Comparison of ENCODE assay signal across 20 cellular contexts in the genomic region with DNA sequence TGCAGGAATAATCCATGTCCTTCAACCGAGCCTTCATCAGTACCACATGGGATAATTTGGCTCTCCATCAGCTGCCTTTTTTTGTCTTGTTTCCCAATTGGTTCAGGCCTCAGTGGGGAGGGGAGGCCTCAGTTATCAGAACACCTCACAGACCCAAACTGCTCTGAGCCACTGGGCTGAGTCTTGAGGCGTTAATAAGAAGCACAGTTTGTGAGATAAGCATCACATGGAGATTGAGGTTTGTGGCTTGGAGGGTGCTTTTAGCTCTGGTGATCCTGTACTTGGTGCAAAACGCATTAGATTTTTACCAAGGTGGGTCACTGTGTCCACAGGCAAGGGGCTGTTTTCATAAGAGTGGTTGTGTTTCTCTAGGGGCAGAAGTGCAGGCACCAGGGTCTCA.
DNase-seq lines count a peak whose midpoint lies in the region; ATAC-seq and TF ChIP-seq lines count a peak whose summit lies in the region.
"Had no signal": no experiment of that assay in that cellular context is flagged by ENCODE, and none has a peak within 500 bp of the region (broad histone marks: within the 10 kb centered on the region; RNA-seq: fewer than 3 reads in every experiment).

No MANE protein-coding gene starts in this region.

- no peak for DNase-seq in DND-41
- DNase-seq in SK-N-DZ (ENCODE audit: low spot score), result peak; percentile 9
- no peak for DNase-seq in glutamatergic neuron
- no peak for DNase-seq in NCI-H128 (lab: John Stamatoyannopoulos, UW; ENCODE audit: unreplicated experiment)
- no peak for DNase-seq in activated naive CD4-positive, alpha-beta T cell treated with anti-CD3 and anti-CD28 coated beads, Interleukin-2, amount 10 ng/mL, durations not matched to agents 7 days and 5 days
- no peak for DNase-seq in Ammon's horn (ENCODE audit: low spot score)
- DNase-seq: 8988T; C1 segment of cervical spinal cord; CD4-positive, CD25-positive, alpha-beta regulatory T cell; CD8-positive, alpha-beta memory T cell; COR-L47; DMS 273 treated with DMSO at 0.1 percent for 48 hours; DMS53; GDM1; GOT3; H9 had no signal

- no peaks in the 10 kb centered on the region for H3K9me3 ChIP-seq in DND-41 (ENCODE audit: insufficient read depth, low read length, severe bottlenecking)

- peaks cover 11% of the 10 kb centered on the region for H3K4me1 Mint-ChIP-seq in glutamatergic neuron (ENCODE audit: low read depth, unreplicated experiment)
- no peaks in the 10 kb centered on the region for H3K4me1 Mint-ChIP-seq in activated T-helper 17 cell treated with anti-CD3 and anti-CD28 coated beads, Interleukin-2, amount 50 U/mL, for 72 hours
- H3K4me1 Mint-ChIP-seq in activated naive CD4-positive, alpha-beta T cell treated with anti-CD3 and anti-CD28 coated beads, Interleukin-2, amount 10 ng/mL, durations not matched to agents 7 days and 5 days, result no peaks in the 10 kb centered on the region
- H3K4me1 Mint-ChIP-seq: B cell; CD4-positive, CD25-positive, alpha-beta regulatory T cell; CD8-positive, alpha-beta memory T cell; IgD-negative memory B cell had no signal

- no peak overlapping the region for H2AFZ ChIP-seq in DND-41 (ENCODE audit: low read depth, low read length)

- H3K9ac ChIP-seq in DND-41 (ENCODE audit: low read depth, low read length), result no peak overlapping the region

- TF ChIP-seq CTCF in DND-41 (IDR thresholded peaks at IDR 0.05; ENCODE audit: borderline replicate concordance, extremely low read depth, low read length, poor library complexity, severe bottlenecking) (no peak), glutamatergic neuron (IDR thresholded peaks at IDR 0.05; ENCODE audit: partially characterized antibody, unreplicated experiment) (no peak)

- no peak overlapping the region for H3K4me3 ChIP-seq in DND-41 (ENCODE audit: low read depth in 1 of 2, low read length in 2 of 2)

- H3K4me1 ChIP-seq in DND-41 (ENCODE audit: insufficient read depth, low read length), result no peaks in the 10 kb centered on the region

- H3K4me3 Mint-ChIP-seq in glutamatergic neuron (ENCODE audit: unreplicated experiment), result no peak overlapping the region
- no peak overlapping the region for H3K4me3 Mint-ChIP-seq in activated T-helper 17 cell treated with anti-CD3 and anti-CD28 coated beads, Interleukin-2, amount 50 U/mL, for 72 hours
- H3K4me3 Mint-ChIP-seq in activated naive CD4-positive, alpha-beta T cell treated with anti-CD3 and anti-CD28 coated beads, Interleukin-2, amount 10 ng/mL, durations not matched to agents 7 days and 5 days, result no peak overlapping the region
- H3K4me3 Mint-ChIP-seq: B cell; CD4-positive, CD25-positive, alpha-beta regulatory T cell; CD8-positive, alpha-beta memory T cell; H9; IgD-negative memory B cell had no signal

- H3K27ac Mint-ChIP-seq in glutamatergic neuron (ENCODE audit: unreplicated experiment), result peak overlapping the region; percentile 40
- no peak overlapping the region for H3K27ac Mint-ChIP-seq in activated T-helper 17 cell treated with anti-CD3 and anti-CD28 coated beads, Interleukin-2, amount 50 U/mL, for 72 hours
- no peak overlapping the region for H3K27ac Mint-ChIP-seq in activated naive CD4-positive, alpha-beta T cell treated with anti-CD3 and anti-CD28 coated beads, Interleukin-2, amount 10 ng/mL, durations not matched to agents 7 days and 5 days
- H3K27ac Mint-ChIP-seq: B cell; CD4-positive, CD25-positive, alpha-beta regulatory T cell; CD8-positive, alpha-beta memory T cell; H9; IgD-negative memory B cell had no signal

- H3K9me3 Mint-ChIP-seq in glutamatergic neuron (ENCODE audit: unreplicated experiment), result no peaks in the 10 kb centered on the region
- H3K9me3 Mint-ChIP-seq in activated T-helper 17 cell treated with anti-CD3 and anti-CD28 coated beads, Interleukin-2, amount 50 U/mL, for 72 hours, result no peaks in the 10 kb centered on the region
- peaks cover 2% of the 10 kb centered on the region for H3K9me3 Mint-ChIP-seq in activated naive CD4-positive, alpha-beta T cell treated with anti-CD3 and anti-CD28 coated beads, Interleukin-2, amount 10 ng/mL, durations not matched to agents 7 days and 5 days

- peaks cover 3% of the 10 kb centered on the region for H3K27me3 ChIP-seq in DND-41 (ENCODE audit: insufficient read depth, low read length, poor library complexity)

- H3K36me3 Mint-ChIP-seq in glutamatergic neuron (ENCODE audit: unreplicated experiment), result no peaks in the 10 kb centered on the region
- no peaks in the 10 kb centered on the region for H3K36me3 Mint-ChIP-seq in activated T-helper 17 cell treated with anti-CD3 and anti-CD28 coated beads, Interleukin-2, amount 50 U/mL, for 72 hours (ENCODE audit: low read depth)
- H3K36me3 Mint-ChIP-seq in activated naive CD4-positive, alpha-beta T cell treated with anti-CD3 and anti-CD28 coated beads, Interleukin-2, amount 10 ng/mL, durations not matched to agents 7 days and 5 days, result no peaks in the 10 kb centered on the region
- H3K36me3 Mint-ChIP-seq: CD4-positive, CD25-positive, alpha-beta regulatory T cell; CD8-positive, alpha-beta memory T cell had no signal

- no peaks in the 10 kb centered on the region for H3K36me3 ChIP-seq in DND-41 (ENCODE audit: insufficient read depth, low read length)

- peak; percentile 49; the same call in 2 of the 3 replicates for ATAC-seq in DND-41 (ENCODE audit: insufficient read depth, low read depth)
- ATAC-seq in activated T-helper 17 cell treated with anti-CD3 and anti-CD28 coated beads, Interleukin-2, amount 50 U/mL, for 72 hours (replicated peaks), result no peak
- ATAC-seq: HepG2 had no signal

- H3K27ac ChIP-seq in DND-41 (ENCODE audit: low read length), result no peak overlapping the region

- H3K4me2 ChIP-seq in DND-41 (ENCODE audit: insufficient read depth, low read length), result no peak overlapping the region

- no peaks in the 10 kb centered on the region for H4K20me1 ChIP-seq in DND-41 (ENCODE audit: insufficient read depth, low read length)

- no peaks in the 10 kb centered on the region for H3K79me2 ChIP-seq in DND-41 (ENCODE audit: insufficient read depth, low read length)

- CTCF ChIA-PET in activated naive CD4-positive, alpha-beta T cell treated with anti-CD3 and anti-CD28 coated beads, Interleukin-2, amount 10 ng/mL, durations not matched to agents 7 days and 5 days (lab: Charles Lee), result no interaction called here

- peaks cover 3% of the 10 kb centered on the region for H3K27me3 Mint-ChIP-seq in glutamatergic neuron (ENCODE audit: unreplicated experiment)
- H3K27me3 Mint-ChIP-seq in activated T-helper 17 cell treated with anti-CD3 and anti-CD28 coated beads, Interleukin-2, amount 50 U/mL, for 72 hours, result peaks cover 10% of the 10 kb centered on the region
- peaks cover 4% of the 10 kb centered on the region for H3K27me3 Mint-ChIP-seq in activated naive CD4-positive, alpha-beta T cell treated with anti-CD3 and anti-CD28 coated beads, Interleukin-2, amount 10 ng/mL, durations not matched to agents 7 days and 5 days
- H3K27me3 Mint-ChIP-seq: CD4-positive, CD25-positive, alpha-beta regulatory T cell had no signal
